In genomic region chr2:231613655-231614558, GRCh38 we compare ENCODE assay signal across 9 cellular contexts. TPM values are rescaled to one million over a fixed set of nuclear protein-coding genes. Genes with fewer than 3 reads are reported as not detected.
DNase-seq lines count a peak whose midpoint lies in the region; ATAC-seq and TF ChIP-seq lines count a peak whose summit lies in the region.
"Had no signal": no experiment of that assay in that cellular context is flagged by ENCODE, and none has a peak within 500 bp of the region (broad histone marks: within the 10 kb centered on the region; RNA-seq: fewer than 3 reads in every experiment).

No MANE protein-coding gene starts in this region.

- H3K4me3 ChIP-seq in ACC112 (ENCODE audit: low read depth, low read length): peak overlapping the region; percentile 82
- H3K4me3 ChIP-seq in liver (ENCODE audit: low read depth in 1 of 3, low read length in 3 of 3): peak overlapping the region in 1 of 3 donors; percentile 38

- intact Hi-C loops in activated CD4-positive, alpha-beta T cell treated with anti-CD3 and anti-CD28 coated beads, Interleukin-2, amount 10 ng/mL, durations not matched to agents 24 days and 14 days (cut with micrococcal nuclease): loop anchor here (1.0 to 10.0 kb wide), 3 partner anchors 149 to 1951 kb away; partner anchors contain the start of genes NCL, PDE6D and USP40
- intact Hi-C loops in dendritic cell treated with granulocyte-macrophage colony-stimulating factor and Interleukin-4, amounts not matched to agents 40 ng/mL and 50 ng/mL, for 4 days (cut with micrococcal nuclease): loop anchor here (1.0 to 2.0 kb wide), 4 partner anchors 29 to 93 kb away; no protein-coding TSS in a partner anchor

- H3K4me1 Mint-ChIP-seq in activated CD4-positive, alpha-beta T cell treated with anti-CD3 and anti-CD28 coated beads, Interleukin-2, amount 10 ng/mL, durations not matched to agents 24 days and 14 days: peaks cover 51% of the 10 kb centered on the region
- peaks cover 54% of the 10 kb centered on the region for H3K4me1 Mint-ChIP-seq in dendritic cell treated with granulocyte-macrophage colony-stimulating factor and Interleukin-4, amounts not matched to agents 40 ng/mL and 50 ng/mL, for 4 days (ENCODE audit: low read depth)

- no peaks in the 10 kb centered on the region for H3K9me3 Mint-ChIP-seq in activated CD4-positive, alpha-beta T cell treated with anti-CD3 and anti-CD28 coated beads, Interleukin-2, amount 10 ng/mL, durations not matched to agents 24 days and 14 days
- H3K9me3 Mint-ChIP-seq in dendritic cell treated with granulocyte-macrophage colony-stimulating factor and Interleukin-4, amounts not matched to agents 40 ng/mL and 50 ng/mL, for 4 days: no peaks in the 10 kb centered on the region

- peak; percentile 75 for ATAC-seq in GM18517 (IDR thresholded peaks at IDR 0.05; ENCODE audit: unreplicated experiment)
- ATAC-seq in HG02973 (IDR thresholded peaks at IDR 0.05; ENCODE audit: unreplicated experiment): peak; percentile 60

- H3K9ac ChIP-seq in liver (ENCODE audit: low read depth in 1 of 2, low read length in 2 of 2): no peak overlapping the region

- H3K4me3 Mint-ChIP-seq in activated CD4-positive, alpha-beta T cell treated with anti-CD3 and anti-CD28 coated beads, Interleukin-2, amount 10 ng/mL, durations not matched to agents 24 days and 14 days: peak overlapping the region; percentile 86
- peak overlapping the region; percentile 80 for H3K4me3 Mint-ChIP-seq in dendritic cell treated with granulocyte-macrophage colony-stimulating factor and Interleukin-4, amounts not matched to agents 40 ng/mL and 50 ng/mL, for 4 days

- TF ChIP-seq CTCF in liver (IDR thresholded peaks at IDR 0.05; ENCODE audit: low read depth, low read length, missing input control): no peak

- H3K27ac ChIP-seq in ACC112 (ENCODE audit: low read depth, low read length) (peak overlapping the region; percentile 95), liver (ENCODE audit: low read depth in 1 of 2, low read length in 2 of 2) (peak overlapping the region; percentile 85 to 90)

- H3K27me3 Mint-ChIP-seq in activated CD4-positive, alpha-beta T cell treated with anti-CD3 and anti-CD28 coated beads, Interleukin-2, amount 10 ng/mL, durations not matched to agents 24 days and 14 days: no peaks in the 10 kb centered on the region
- H3K27me3 Mint-ChIP-seq in dendritic cell treated with granulocyte-macrophage colony-stimulating factor and Interleukin-4, amounts not matched to agents 40 ng/mL and 50 ng/mL, for 4 days: peaks cover 37% of the 10 kb centered on the region

- H2AFZ ChIP-seq in ACC112 (ENCODE audit: low read length, unreplicated experiment): peak overlapping the region; percentile 45

- no peaks in the 10 kb centered on the region for H3K36me3 Mint-ChIP-seq in activated CD4-positive, alpha-beta T cell treated with anti-CD3 and anti-CD28 coated beads, Interleukin-2, amount 10 ng/mL, durations not matched to agents 24 days and 14 days (ENCODE audit: low read depth)
- no peaks in the 10 kb centered on the region for H3K36me3 Mint-ChIP-seq in dendritic cell treated with granulocyte-macrophage colony-stimulating factor and Interleukin-4, amounts not matched to agents 40 ng/mL and 50 ng/mL, for 4 days (ENCODE audit: low read depth)

- H3K27me3 ChIP-seq in ACC112 (ENCODE audit: insufficient read depth, low read length) (no peaks in the 10 kb centered on the region), liver (ENCODE audit: control insufficient read depth in 4 of 4, insufficient read depth in 4 of 4, low read length in 3 of 4) (peaks cover 0 to 6% (median 0%) of the 10 kb centered on the region in 4 donors)

- no peaks in the 10 kb centered on the region for H3K79me2 ChIP-seq in ACC112 (ENCODE audit: control insufficient read depth, insufficient read depth, low read length, unreplicated experiment)

- peak; percentile 40 for DNase-seq in NCI-H2227 treated with DMSO at 0.1 percent for 48 hours (lab: John Stamatoyannopoulos, UW)
- DNase-seq in activated CD4-positive, alpha-beta T cell treated with anti-CD3 and anti-CD28 coated beads, Interleukin-2, amount 10 ng/mL, durations not matched to agents 24 days and 14 days: peak; percentile 94
- peak; percentile 73 for DNase-seq in stimulated activated CD4-positive, alpha-beta T cell treated with anti-CD3 and anti-CD28 coated beads, Interleukin-2, amount 100 ng/mL, for 4 hours (ENCODE audit: low read depth)

- H3K4me1 ChIP-seq in ACC112 (ENCODE audit: control insufficient read depth, insufficient read depth, low read length, unreplicated experiment) (peaks cover 34% of the 10 kb centered on the region), liver (ENCODE audit: control insufficient read depth in 4 of 4, insufficient read depth in 4 of 4, low read length in 3 of 4) (peaks cover 6 to 21% (median 16%) of the 10 kb centered on the region in 4 donors)

- peak overlapping the region; percentile 98 for H3K27ac Mint-ChIP-seq in activated CD4-positive, alpha-beta T cell treated with anti-CD3 and anti-CD28 coated beads, Interleukin-2, amount 10 ng/mL, durations not matched to agents 24 days and 14 days
- peak overlapping the region; percentile 90 for H3K27ac Mint-ChIP-seq in dendritic cell treated with granulocyte-macrophage colony-stimulating factor and Interleukin-4, amounts not matched to agents 40 ng/mL and 50 ng/mL, for 4 days

- H3K9me3 ChIP-seq in liver (ENCODE audit: control insufficient read depth in 4 of 4, low read length in 3 of 4): no peaks in the 10 kb centered on the region

- no peak for TF ChIP-seq RAD21 in liver (IDR thresholded peaks at IDR 0.05)

- 2% methylated on average over 86 of the region's 86 CpGs for WGBS in liver

- H3K36me3 ChIP-seq in ACC112 (ENCODE audit: insufficient read depth, low read length) (no peaks in the 10 kb centered on the region), liver (ENCODE audit: control insufficient read depth in 4 of 4, insufficient read depth in 3 of 4, low read depth in 1 of 4, low read length in 3 of 4) (no peaks in the 10 kb centered on the region)

TF ChIP-seq in liver, 16 proteins besides CTCF, POLR2A, EP300 and RAD21:
- TF ChIP-seq NR2F2 (IDR thresholded peaks at IDR 0.05) (no peak), ZBTB33 (IDR thresholded peaks at IDR 0.05) (no peak), ATF3 (IDR thresholded peaks at IDR 0.05) (no peak), FOXA2 (IDR thresholded peaks at IDR 0.05) (no peak), YY1 (IDR thresholded peaks at IDR 0.05) (no peak), GABPA (IDR thresholded peaks at IDR 0.05 in 1 of 2, conservative IDR thresholded peaks at IDR 0.05 in 1 of 2) (no peak), TAF1 (conservative IDR thresholded peaks at IDR 0.05) (no peak), SP1 (IDR thresholded peaks at IDR 0.05) (no peak), FOXA1 (IDR thresholded peaks at IDR 0.05) (no peak), RXRA (IDR thresholded peaks at IDR 0.05) (no peak), EGR1 (IDR thresholded peaks at IDR 0.05; ENCODE audit: low read depth in 2 of 2) (no peak), HNF4G (IDR thresholded peaks at IDR 0.05) (no peak), JUND (IDR thresholded peaks at IDR 0.05) (no peak), HNF4A (conservative IDR thresholded peaks at IDR 0.05) (no peak), MAX (IDR thresholded peaks at IDR 0.05) (no peak), REST (IDR thresholded peaks at IDR 0.05) (no peak)

RNA-seq across cellular contexts. Expression of gene TEX44, which starts 21.2 kb away (rescaled TPM):
- not detected in 2 replicates for total RNA-seq in activated CD4-positive, alpha-beta T cell treated with anti-CD3 and anti-CD28 coated beads, Interleukin-2, amount 10 ng/mL, durations not matched to agents 24 days and 14 days
- total RNA-seq in liver: not detected
- not detected for polyA plus RNA-seq in liver
- total RNA-seq: HT1080 had no signal

Comparison
In these comparisons a context has a peak if more than half of its experiments do, and no peak if none do; other contexts are left out.
1. DNase-seq: peak in every context shown above with its lines; median percentile 94 in activated CD4-positive, alpha-beta T cell treated with anti-CD3 and anti-CD28 coated beads, Interleukin-2, amount 10 ng/mL, durations not matched to agents 24 days and 14 days; 73 in stimulated activated CD4-positive, alpha-beta T cell treated with anti-CD3 and anti-CD28 coated beads, Interleukin-2, amount 100 ng/mL, for 4 hours; 40 in NCI-H2227 treated with DMSO at 0.1 percent for 48 hours.